10 cellular contexts compared by ENCODE assay signal in genomic region chr11:3234846-3235245, GRCh38. TPM values are rescaled to one million over a fixed set of nuclear protein-coding genes. Genes with fewer than 3 reads are reported as not detected.
"Had no signal": no experiment of that assay in that cellular context is flagged by ENCODE, and none has a peak within 500 bp of the region (broad histone marks: within the 10 kb centered on the region; RNA-seq: fewer than 3 reads in every experiment).

No MANE protein-coding gene starts in this region.

- DNase-seq: H9, HCEC 1CT, KG1 had no signal

- H2AFZ ChIP-seq: GM23338 had no signal

- ATAC-seq: GM23338, HepG2 had no signal

- H3K4me3 ChIP-seq: GM23338 had no signal

- H3K27ac ChIP-seq: HL-60 had no signal

- H3K4me3 Mint-ChIP-seq: GM23338, H9, IgD-negative memory B cell had no signal

- H3K27ac Mint-ChIP-seq: GM23338 had no signal

- H3K4me2 ChIP-seq: GM23338 had no signal

- H3K4me1 Mint-ChIP-seq: IgD-negative memory B cell had no signal

- FAIRE-seq: H1, H54, HepG2 had no signal

- H3K9me3 Mint-ChIP-seq: GM23338, H9 had no signal

RNA-seq across cellular contexts. Expression of gene MRGPRE, which starts 2.6 kb away (rescaled TPM):
- total RNA-seq: GM23338, H1, H9, HepG2, HT1080 had no signal
- polyA plus RNA-seq: GM23338, H1, HepG2, IgD-negative memory B cell had no signal

RNA-seq across cellular contexts. Expression of gene MRGPRG, which starts 16.2 kb away (rescaled TPM):
- total RNA-seq: GM23338, H1, H9, HepG2, HT1080 had no signal
- polyA plus RNA-seq: GM23338, H1, HepG2, IgD-negative memory B cell had no signal
